In the genomic region with DNA sequence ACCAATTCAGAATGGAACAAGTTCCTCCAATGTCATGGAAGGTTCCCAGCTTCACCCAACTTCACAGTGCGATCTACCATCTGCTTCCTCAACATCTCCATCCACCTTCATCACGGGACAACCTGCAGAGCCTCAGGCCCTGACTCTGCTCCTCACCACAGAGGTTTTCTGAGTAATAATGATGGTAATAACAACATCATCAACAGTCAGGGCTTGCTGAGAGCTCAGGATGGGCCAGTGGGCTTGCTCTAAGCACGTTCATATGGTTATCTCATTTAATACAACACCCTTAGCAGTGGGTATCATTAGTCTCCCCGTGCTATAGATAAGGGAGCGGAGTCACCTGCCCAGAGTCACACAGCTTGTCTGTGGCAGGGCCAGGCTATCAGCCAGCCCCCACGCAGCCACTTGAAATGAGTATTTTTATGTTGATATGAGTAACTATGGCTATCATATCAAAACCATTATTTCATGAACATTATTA, we compare ENCODE assay signal across 9 cellular contexts. TPM values are rescaled to one million over a fixed set of nuclear protein-coding genes. Genes with fewer than 3 reads are reported as not detected.
DNase-seq lines count a peak whose midpoint lies in the region; ATAC-seq and TF ChIP-seq lines count a peak whose summit lies in the region.
"Had no signal": no experiment of that assay in that cellular context is flagged by ENCODE, and none has a peak within 500 bp of the region (broad histone marks: within the 10 kb centered on the region; RNA-seq: fewer than 3 reads in every experiment).

No MANE protein-coding gene starts in this region.

- H3K4me1 Mint-ChIP-seq in activated B cell treated with CpG ODN at 0.5 μM for 24 hours: peaks cover 8% of the 10 kb centered on the region
- peaks cover 10% of the 10 kb centered on the region for H3K4me1 Mint-ChIP-seq in stimulated activated naive CD8-positive, alpha-beta T cell treated with anti-CD3 and anti-CD28 coated beads, Interleukin-15, Interleukin-2, amounts not matched to agents 100 ng/mL and 50 ng/mL, for 24 hours (ENCODE audit: low read depth)

- no peak for DNase-seq in activated naive CD4-positive, alpha-beta T cell treated with anti-CD3 and anti-CD28 coated beads, Interleukin-2, amount 50 U/mL, for 72 hours (ENCODE audit: low spot score in 2 of 2)
- DNase-seq in activated naive CD4-positive, alpha-beta T cell (lab: John Stamatoyannopoulos, UW): no peak
- DNase-seq in activated B cell treated with CpG ODN at 0.5 μM for 24 hours (peak; percentile 14), NCI-H146 treated with DMSO at 0.1 percent for 48 hours (lab: John Stamatoyannopoulos, UW; ENCODE audit: unreplicated experiment) (no peak), H4 (ENCODE audit: low spot score) (no peak)
- no peak for DNase-seq in central memory CD4-positive, alpha-beta T cell
- DNase-seq: activated CD8-positive, alpha-beta memory T cell treated with anti-CD3 and anti-CD28 coated beads, Interleukin-2, amount 50 U/mL, for 4 hours had no signal

- no peaks in the 10 kb centered on the region for H3K9me3 Mint-ChIP-seq in activated naive CD4-positive, alpha-beta T cell treated with anti-CD3 and anti-CD28 coated beads, Interleukin-2, amount 50 U/mL, for 72 hours
- H3K9me3 Mint-ChIP-seq in activated B cell treated with CpG ODN at 0.5 μM for 24 hours: no peaks in the 10 kb centered on the region
- no peaks in the 10 kb centered on the region for H3K9me3 Mint-ChIP-seq in stimulated activated naive CD8-positive, alpha-beta T cell treated with anti-CD3 and anti-CD28 coated beads, Interleukin-15, Interleukin-2, amounts not matched to agents 100 ng/mL and 50 ng/mL, for 24 hours

- POLR2A ChIA-PET in activated B cell treated with CpG ODN at 0.5 μM for 24 hours (lab: Charles Lee): interaction anchor here (1.0 to 5.1 kb wide), 20 partner anchors 8 to 132 kb away, joined by 3 to 41 read pairs (median 6); a partner anchor contains a TSS

- peak; percentile 29 to 63 for ATAC-seq in activated naive CD4-positive, alpha-beta T cell treated with anti-CD3 and anti-CD28 coated beads, Interleukin-2, amount 50 U/mL, for 72 hours
- ATAC-seq in HG02840 (IDR thresholded peaks at IDR 0.05; ENCODE audit: low FRiP score, unreplicated experiment) (peak; percentile 26), activated B cell treated with CpG ODN at 0.5 μM for 24 hours (ENCODE audit: low read depth) (peak; percentile 41)

- peak overlapping the region; percentile 21 for H3K4me3 Mint-ChIP-seq in activated B cell treated with CpG ODN at 0.5 μM for 24 hours
- H3K4me3 Mint-ChIP-seq in stimulated activated naive CD8-positive, alpha-beta T cell treated with anti-CD3 and anti-CD28 coated beads, Interleukin-15, Interleukin-2, amounts not matched to agents 100 ng/mL and 50 ng/mL, for 24 hours: peak overlapping the region; percentile 14

- intact Hi-C loops in activated B cell treated with CpG ODN at 0.5 μM for 24 hours (cut with micrococcal nuclease): loop anchor here (2.0 to 5.0 kb wide), 3 partner anchors 37 to 132 kb away; no protein-coding TSS in a partner anchor

- H3K36me3 Mint-ChIP-seq in activated naive CD4-positive, alpha-beta T cell treated with anti-CD3 and anti-CD28 coated beads, Interleukin-2, amount 50 U/mL, for 72 hours: peaks cover 0 to 30% of the 10 kb centered on the region in 2 donors
- no peaks in the 10 kb centered on the region for H3K36me3 Mint-ChIP-seq in activated B cell treated with CpG ODN at 0.5 μM for 24 hours (ENCODE audit: low read depth)
- peaks cover 25% of the 10 kb centered on the region for H3K36me3 Mint-ChIP-seq in stimulated activated naive CD8-positive, alpha-beta T cell treated with anti-CD3 and anti-CD28 coated beads, Interleukin-15, Interleukin-2, amounts not matched to agents 100 ng/mL and 50 ng/mL, for 24 hours (ENCODE audit: low read depth)

- peak overlapping the region in 1 of 2 donors; percentile 94 for H3K27ac Mint-ChIP-seq in activated naive CD4-positive, alpha-beta T cell treated with anti-CD3 and anti-CD28 coated beads, Interleukin-2, amount 50 U/mL, for 72 hours
- peak overlapping the region; percentile 88 for H3K27ac Mint-ChIP-seq in activated B cell treated with CpG ODN at 0.5 μM for 24 hours
- peak overlapping the region; percentile 85 for H3K27ac Mint-ChIP-seq in stimulated activated naive CD8-positive, alpha-beta T cell treated with anti-CD3 and anti-CD28 coated beads, Interleukin-15, Interleukin-2, amounts not matched to agents 100 ng/mL and 50 ng/mL, for 24 hours

- TF ChIP-seq CTCF in activated B cell treated with CpG ODN at 0.5 μM for 24 hours (IDR thresholded peaks at IDR 0.05): no peak

- no peaks in the 10 kb centered on the region for H3K27me3 Mint-ChIP-seq in activated B cell treated with CpG ODN at 0.5 μM for 24 hours
- H3K27me3 Mint-ChIP-seq in stimulated activated naive CD8-positive, alpha-beta T cell treated with anti-CD3 and anti-CD28 coated beads, Interleukin-15, Interleukin-2, amounts not matched to agents 100 ng/mL and 50 ng/mL, for 24 hours: no peaks in the 10 kb centered on the region

- CTCF ChIA-PET in activated B cell treated with CpG ODN at 0.5 μM for 24 hours (lab: Charles Lee): interaction anchor here (1.3 to 2.0 kb wide), 5 partner anchors 13 to 131 kb away, joined by 3 to 7 read pairs (median 4); a partner anchor contains a TSS

RNA-seq across cellular contexts. Expression of a gene that starts 38.6 kb away (rescaled TPM):
- total RNA-seq in activated naive CD4-positive, alpha-beta T cell treated with anti-CD3 and anti-CD28 coated beads, Interleukin-2, amount 50 U/mL, for 72 hours: 10 to 100 TPM; 30.6 to 51.8 TPM
- total RNA-seq in activated B cell treated with CpG ODN at 0.5 μM for 24 hours: 65.0 and 71.4 TPM in 2 replicates
- 2.8 and 3.1 TPM in 2 replicates for total RNA-seq in H4 (2014; rRNA removed; shearing (Covaris generic))
